17 cellular contexts compared by ENCODE assay signal in the genomic region with DNA sequence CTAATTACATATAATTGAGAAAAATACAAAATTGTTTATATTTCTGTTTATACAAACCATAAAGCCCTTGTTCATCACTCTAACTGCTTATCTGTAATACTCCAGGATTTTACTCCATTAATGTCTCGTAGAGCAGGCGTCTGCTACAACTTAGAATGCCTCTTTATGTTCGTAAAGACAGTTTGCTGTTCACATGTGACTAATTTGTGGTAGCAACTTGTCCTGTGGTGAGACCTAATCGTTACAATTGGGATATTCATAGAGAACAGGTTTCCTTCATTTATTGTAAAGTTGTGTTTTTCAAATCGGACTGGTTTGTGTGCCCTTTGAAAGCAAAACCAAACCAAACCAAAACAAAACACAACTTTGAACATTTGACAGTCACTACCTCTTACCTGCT.
DNase-seq lines count a peak whose midpoint lies in the region; ATAC-seq and TF ChIP-seq lines count a peak whose summit lies in the region.
"Had no signal": no experiment of that assay in that cellular context is flagged by ENCODE, and none has a peak within 500 bp of the region (broad histone marks: within the 10 kb centered on the region; RNA-seq: fewer than 3 reads in every experiment).

No MANE protein-coding gene starts in this region.

- no peak overlapping the region for H2BK15ac ChIP-seq in IMR-90 (ENCODE audit: low read depth, low read length)

- H3K9me3 Mint-ChIP-seq in neural crest cell = no peaks in the 10 kb centered on the region
- H3K9me3 Mint-ChIP-seq: CD4-positive, CD25-positive, alpha-beta regulatory T cell; CD8-positive, alpha-beta T cell had no signal

- no peak overlapping the region for H2AK9ac ChIP-seq in IMR-90 (replicated peaks; ENCODE audit: low read depth, low read length, poor library complexity)

- H2BK5ac ChIP-seq in IMR-90 (ENCODE audit: low read depth, low read length, poor library complexity, severe bottlenecking) = no peak overlapping the region

- H4K8ac ChIP-seq in IMR-90 (ENCODE audit: low read depth in 2 of 2, low read length in 2 of 2) = no peak overlapping the region

- CTCF ChIA-PET in IMR-90 (lab: Yijun Ruan, JAX) = no interaction called here

- no peak overlapping the region for H3K27ac ChIP-seq in IMR-90 (ENCODE audit: insufficient read depth, low read length)
- H3K27ac ChIP-seq: A549, C4-2B had no signal

- H3K23ac ChIP-seq in IMR-90 (ENCODE audit: low read depth, low read length) = peak overlapping the region; percentile 78; the same call in 1 of the 2 replicates

- DNase-seq in COLO829 (ENCODE audit: low spot score) (peak; percentile 4), IMR-90 (no peak), SK-MEL-5 (ENCODE audit: low read depth, low spot score) (peak; percentile 77), neural crest cell (ENCODE audit: low read depth, low spot score) (no peak), AG08395 (ENCODE audit: low spot score) (no peak), NCI-H524 (lab: John Stamatoyannopoulos, UW) (no peak)
- DNase-seq: 8988T; ACHN; CD4-positive, CD25-positive, alpha-beta regulatory T cell; CD8-positive, alpha-beta T cell; DND-41; H7; HCEC 1CT had no signal

- TF ChIP-seq POLR2A in IMR-90 (IDR thresholded peaks at IDR 0.05; ENCODE audit: low read depth, low read length) = no peak

- H3K56ac ChIP-seq in IMR-90 (ENCODE audit: extremely low read depth, insufficient read depth, low read length) = no peak overlapping the region

- no peak overlapping the region for H3K4ac ChIP-seq in IMR-90 (ENCODE audit: low read depth, low read length)

- no peak overlapping the region for H4K91ac ChIP-seq in IMR-90 (ENCODE audit: insufficient read depth, low read depth, low read length)

- H2AK5ac ChIP-seq in IMR-90 (ENCODE audit: low read depth, low read length) = no peak overlapping the region

- BruUV-seq in IMR-90 (replicated peaks; lab: Mats Ljungman, UMichigan) = no TSS peak

- H3K36me3 Mint-ChIP-seq in neural crest cell (ENCODE audit: low read depth) = peaks cover 3% of the 10 kb centered on the region
- H3K36me3 Mint-ChIP-seq: CD4-positive, CD25-positive, alpha-beta regulatory T cell had no signal

- in situ Hi-C loops in IMR-90 (cut with MboI; ENCODE audit: low sequenced_read_pairs) = no loop called here
- in situ Hi-C loops in SK-MEL-5 (cut with HindIII; ENCODE audit: low pct_unique_long_range_greater_than_20kb, low sequenced_read_pairs) = no loop called here

- intact Hi-C loops in IMR-90 (cut with micrococcal nuclease) = no loop called here

- TF ChIP-seq CTCF in IMR-90 (conservative IDR thresholded peaks at IDR 0.05; ENCODE audit: low read depth, low read length) (no peak), neural crest cell (conservative IDR thresholded peaks at IDR 0.05) (no peak)

- no peaks in the 10 kb centered on the region for H3K36me3 ChIP-seq in IMR-90 (ENCODE audit: control insufficient read depth, insufficient read depth, low read length)

- no peaks in the 10 kb centered on the region for H3K27me3 ChIP-seq in IMR-90 (ENCODE audit: control insufficient read depth, insufficient read depth, low read length)

- H3K14ac ChIP-seq in IMR-90 (replicated peaks; ENCODE audit: low read depth, low read length) = no peak overlapping the region

- POLR2A ChIA-PET in IMR-90 (lab: Charles Lee; ENCODE audit: unreplicated experiment) = no interaction called here

- peak overlapping the region; percentile 19 for H3K27ac Mint-ChIP-seq in neural crest cell (ENCODE audit: unreplicated experiment)
- H3K27ac Mint-ChIP-seq: CD4-positive, CD25-positive, alpha-beta regulatory T cell; CD8-positive, alpha-beta T cell had no signal

- H3K9me1 ChIP-seq in IMR-90 (ENCODE audit: insufficient read depth, low read length) = no peaks in the 10 kb centered on the region

- no peak overlapping the region for H3K18ac ChIP-seq in IMR-90 (ENCODE audit: low read depth, low read length)

- H3K79me1 ChIP-seq in IMR-90 (ENCODE audit: low read depth in 1 of 2, low read length in 2 of 2) = peaks cover 0 to 18% of the 10 kb centered on the region in 2 experiments; a peak in 1 of 4 replicates

- ATAC-seq in IMR-90 (ENCODE audit: low read depth) (no peak), GM18861 (IDR thresholded peaks at IDR 0.05; ENCODE audit: unreplicated experiment) (no peak), GM21367 (IDR thresholded peaks at IDR 0.05; ENCODE audit: unreplicated experiment) (no peak)
- ATAC-seq: A549; CD8-positive, alpha-beta T cell had no signal

- H2BK20ac ChIP-seq in IMR-90 (ENCODE audit: low read depth, low read length) = no peak overlapping the region

- H2BK120ac ChIP-seq in IMR-90 (ENCODE audit: low read depth, low read length) = no peak overlapping the region

- H3K27me3 Mint-ChIP-seq in neural crest cell (ENCODE audit: low read depth) = no peaks in the 10 kb centered on the region
- H3K27me3 Mint-ChIP-seq: CD4-positive, CD25-positive, alpha-beta regulatory T cell had no signal

- H3K4me1 Mint-ChIP-seq in neural crest cell = no peaks in the 10 kb centered on the region

- no peaks in the 10 kb centered on the region for H3K9me3 ChIP-seq in IMR-90 (ENCODE audit: control insufficient read depth, insufficient read depth, low read length)
- H3K9me3 ChIP-seq: A549 had no signal

- no peaks in the 10 kb centered on the region for H3K4me1 ChIP-seq in IMR-90 (ENCODE audit: control insufficient read depth, insufficient read depth, low read length)
- H3K4me1 ChIP-seq: A549 had no signal

- no CpG with 5 or more reads among the region's 5 CpGs for WGBS in IMR-90 (ENCODE audit: extremely low coverage in 2 of 2, insufficient read length in 1 of 2), 2 experiments

- H3K4me3 Mint-ChIP-seq in neural crest cell = no peak overlapping the region
- H3K4me3 Mint-ChIP-seq: CD4-positive, CD25-positive, alpha-beta regulatory T cell; CD8-positive, alpha-beta T cell had no signal

- TF ChIP-seq RAD21 in IMR-90 (IDR thresholded peaks at IDR 0.05; ENCODE audit: low read length) = no peak

- dilution Hi-C loops in IMR-90 (cut with HindIII; ENCODE audit: low sequenced_read_pairs, unreplicated experiment) = no loop called here

- H3K9ac ChIP-seq in IMR-90 (ENCODE audit: low read depth, low read length) = no peak overlapping the region

- no peak overlapping the region for H4K5ac ChIP-seq in IMR-90 (ENCODE audit: low read depth, low read length)

- no peak overlapping the region for H3K4me3 ChIP-seq in IMR-90 (ENCODE audit: insufficient read depth, low read depth, low read length)
- H3K4me3 ChIP-seq: A549 had no signal

- no peak overlapping the region for H2AFZ ChIP-seq in IMR-90 (replicated peaks; ENCODE audit: low read length, poor library complexity)

- H3K4me2 ChIP-seq in IMR-90 (ENCODE audit: low read depth, low read length) = no peak overlapping the region
- H3K4me2 ChIP-seq: A549 had no signal

- H4K20me1 ChIP-seq in IMR-90 (ENCODE audit: insufficient read depth, low read length) = no peaks in the 10 kb centered on the region; the same call in 1 of the 2 replicates

TF ChIP-seq in IMR-90, 13 proteins besides CTCF, POLR2A, EP300 and RAD21:
- TF ChIP-seq NFE2L2 (IDR thresholded peaks at IDR 0.05; ENCODE audit: low read depth, low read length) (no peak), CHD1 (IDR thresholded peaks at IDR 0.05; ENCODE audit: low read depth, low read length) (no peak), SMC3 (IDR thresholded peaks at IDR 0.05; ENCODE audit: low read depth, low read length) (no peak), MAFK (IDR thresholded peaks at IDR 0.05; ENCODE audit: low read depth, low read length) (no peak), CEBPB (IDR thresholded peaks at IDR 0.05; ENCODE audit: low read depth, low read length) (no peak), MXI1 (IDR thresholded peaks at IDR 0.05; ENCODE audit: borderline replicate concordance, low read depth, low read length) (no peak), BHLHE40 (IDR thresholded peaks at IDR 0.05; ENCODE audit: low read depth, low read length) (no peak), RFX5 (IDR thresholded peaks at IDR 0.05; ENCODE audit: low read depth, low read length) (no peak), MAZ (IDR thresholded peaks at IDR 0.05; ENCODE audit: borderline replicate concordance, low read depth, low read length) (no peak), FOS (IDR thresholded peaks at IDR 0.05; ENCODE audit: low read depth, low read length) (no peak)
- TF ChIP-seq, protein P1, sequence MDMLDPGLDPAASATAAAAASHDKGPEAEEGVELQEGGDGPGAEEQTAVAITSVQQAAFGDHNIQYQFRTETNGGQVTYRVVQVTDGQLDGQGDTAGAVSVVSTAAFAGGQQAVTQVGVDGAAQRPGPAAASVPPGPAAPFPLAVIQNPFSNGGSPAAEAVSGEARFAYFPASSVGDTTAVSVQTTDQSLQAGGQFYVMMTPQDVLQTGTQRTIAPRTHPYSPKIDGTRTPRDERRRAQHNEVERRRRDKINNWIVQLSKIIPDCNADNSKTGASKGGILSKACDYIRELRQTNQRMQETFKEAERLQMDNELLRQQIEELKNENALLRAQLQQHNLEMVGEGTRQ (IDR thresholded peaks at IDR 0.05; ENCODE audit: low read depth, low read length) = no peak
- TF ChIP-seq, protein P2, sequence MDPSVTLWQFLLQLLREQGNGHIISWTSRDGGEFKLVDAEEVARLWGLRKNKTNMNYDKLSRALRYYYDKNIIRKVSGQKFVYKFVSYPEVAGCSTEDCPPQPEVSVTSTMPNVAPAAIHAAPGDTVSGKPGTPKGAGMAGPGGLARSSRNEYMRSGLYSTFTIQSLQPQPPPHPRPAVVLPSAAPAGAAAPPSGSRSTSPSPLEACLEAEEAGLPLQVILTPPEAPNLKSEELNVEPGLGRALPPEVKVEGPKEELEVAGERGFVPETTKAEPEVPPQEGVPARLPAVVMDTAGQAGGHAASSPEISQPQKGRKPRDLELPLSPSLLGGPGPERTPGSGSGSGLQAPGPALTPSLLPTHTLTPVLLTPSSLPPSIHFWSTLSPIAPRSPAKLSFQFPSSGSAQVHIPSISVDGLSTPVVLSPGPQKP (IDR thresholded peaks at IDR 0.05; ENCODE audit: borderline replicate concordance, low read depth, low read length) = no peak

Comparison
In these comparisons a context has a peak if more than half of its experiments do, and no peak if none do; other contexts are left out.
1. DNase-seq: peak in COLO829 (single experiment) and SK-MEL-5 (single experiment); none in IMR-90 (single experiment), neural crest cell (single experiment), AG08395 (single experiment) and NCI-H524 (0 of 2).